ENCODE assay signal across 1 cellular context in genomic region chr13:41012536-41012935, GRCh38.
TF ChIP-seq lines count a peak whose summit lies in the region.

No MANE protein-coding gene starts in this region.

TF ChIP-seq in HepG2, 621 proteins besides CTCF, POLR2A, EP300 and RAD21:
- TF ChIP-seq MAX (IDR thresholded peaks at IDR 0.05) (no peak), LBX2 (CRISPR knock-in tag; IDR thresholded peaks at IDR 0.05; ENCODE audit: borderline replicate concordance) (no peak), ATF6 (CRISPR knock-in tag; conservative IDR thresholded peaks at IDR 0.05) (no peak), MLXIP (CRISPR knock-in tag; IDR thresholded peaks at IDR 0.05; ENCODE audit: borderline replicate concordance) (no peak), PAXIP1 (CRISPR knock-in tag; conservative IDR thresholded peaks at IDR 0.05) (no peak), ZNF121 (CRISPR knock-in tag; IDR thresholded peaks at IDR 0.05) (peak; percentile 67)
- TF ChIP-seq, protein P1, sequence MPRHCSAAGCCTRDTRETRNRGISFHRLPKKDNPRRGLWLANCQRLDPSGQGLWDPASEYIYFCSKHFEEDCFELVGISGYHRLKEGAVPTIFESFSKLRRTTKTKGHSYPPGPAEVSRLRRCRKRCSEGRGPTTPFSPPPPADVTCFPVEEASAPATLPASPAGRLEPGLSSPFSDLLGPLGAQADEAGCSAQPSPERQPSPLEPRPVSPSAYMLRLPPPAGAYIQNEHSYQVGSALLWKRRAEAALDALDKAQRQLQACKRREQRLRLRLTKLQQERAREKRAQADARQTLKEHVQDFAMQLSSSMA (CRISPR knock-in tag; IDR thresholded peaks at IDR 0.05): no peak
- TF ChIP-seq, protein P2, sequence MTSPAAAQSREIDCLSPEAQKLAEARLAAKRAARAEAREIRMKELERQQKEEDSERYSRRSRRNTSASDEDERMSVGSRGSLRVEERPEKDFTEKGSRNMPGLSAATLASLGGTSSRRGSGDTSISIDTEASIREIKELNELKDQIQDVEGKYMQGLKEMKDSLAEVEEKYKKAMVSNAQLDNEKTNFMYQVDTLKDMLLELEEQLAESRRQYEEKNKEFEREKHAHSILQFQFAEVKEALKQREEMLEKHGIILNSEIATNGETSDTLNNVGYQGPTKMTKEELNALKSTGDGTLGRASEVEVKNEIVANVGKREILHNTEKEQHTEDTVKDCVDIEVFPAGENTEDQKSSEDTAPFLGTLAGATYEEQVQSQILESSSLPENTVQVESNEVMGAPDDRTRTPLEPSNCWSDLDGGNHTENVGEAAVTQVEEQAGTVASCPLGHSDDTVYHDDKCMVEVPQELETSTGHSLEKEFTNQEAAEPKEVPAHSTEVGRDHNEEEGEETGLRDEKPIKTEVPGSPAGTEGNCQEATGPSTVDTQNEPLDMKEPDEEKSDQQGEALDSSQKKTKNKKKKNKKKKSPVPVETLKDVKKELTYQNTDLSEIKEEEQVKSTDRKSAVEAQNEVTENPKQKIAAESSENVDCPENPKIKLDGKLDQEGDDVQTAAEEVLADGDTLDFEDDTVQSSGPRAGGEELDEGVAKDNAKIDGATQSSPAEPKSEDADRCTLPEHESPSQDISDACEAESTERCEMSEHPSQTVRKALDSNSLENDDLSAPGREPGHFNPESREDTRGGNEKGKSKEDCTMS (CRISPR knock-in tag; conservative IDR thresholded peaks at IDR 0.05): no peak
